10 cellular contexts compared by ENCODE assay signal in genomic region chr3:125684199-125684598, GRCh38.
A peak's percentile ranks its signal among the peaks of the same experiment; 100 is the strongest.
DNase-seq lines count a peak whose midpoint lies in the region; FAIRE-seq and TF ChIP-seq lines count a peak whose summit lies in the region.
"Had no signal": no experiment of that assay in that cellular context is flagged by ENCODE, and none has a peak within 500 bp of the region (broad histone marks: within the 10 kb centered on the region; RNA-seq: fewer than 3 reads in every experiment).

No MANE protein-coding gene starts in this region.

- no peak overlapping the region for H2BK15ac ChIP-seq in mesenchymal stem cell (ENCODE audit: low read depth, poor library complexity, severe bottlenecking)

- no peak overlapping the region for H2AK5ac ChIP-seq in mesenchymal stem cell (ENCODE audit: low read length, severe bottlenecking)

- H3K4me3 ChIP-seq in KMS-11 (IDR thresholded peaks at IDR 0.05; ENCODE audit: insufficient read depth, low read depth, low read length) = no peak overlapping the region
- H3K4me3 ChIP-seq in choroid plexus epithelial cell (ENCODE audit: low read depth, low read length) = no peak overlapping the region
- no peak overlapping the region for H3K4me3 ChIP-seq in mesenchymal stem cell (ENCODE audit: insufficient read depth in 1 of 2, low read depth in 1 of 2, low read length in 2 of 2)
- H3K4me3 ChIP-seq: body of pancreas had no signal

- H3K27ac ChIP-seq in KMS-11 = no peak overlapping the region
- H3K27ac ChIP-seq in mesenchymal stem cell (ENCODE audit: low read length, poor library complexity, severe bottlenecking) = no peak overlapping the region
- H3K27ac ChIP-seq: body of pancreas, VCaP had no signal

- no peak for FAIRE-seq in D721Med (lab: Jason Lieb, UNC)

- no peaks in the 10 kb centered on the region for H3K79me1 ChIP-seq in mesenchymal stem cell (replicated peaks; ENCODE audit: low read length, poor library complexity, severe bottlenecking)

- H2BK5ac ChIP-seq in mesenchymal stem cell (ENCODE audit: low read depth, low read length, poor library complexity, severe bottlenecking) = no peak overlapping the region

- H2AFZ ChIP-seq in KMS-11 (ENCODE audit: low read depth) = no peak overlapping the region
- H2AFZ ChIP-seq in mesenchymal stem cell (ENCODE audit: low read depth, low read length) = no peak overlapping the region

- no peak overlapping the region for H3K23ac ChIP-seq in mesenchymal stem cell (ENCODE audit: low read length in 2 of 2)

- H3K36me3 ChIP-seq in KMS-11 (ENCODE audit: insufficient read depth) (no peaks in the 10 kb centered on the region), mesenchymal stem cell (ENCODE audit: control insufficient read depth in 1 of 2, insufficient read depth in 2 of 2, low read depth in 1 of 2, low read length in 2 of 2) (no peaks in the 10 kb centered on the region)

- H3K9me3 ChIP-seq in mesenchymal stem cell (ENCODE audit: control insufficient read depth, low read length) = no peaks in the 10 kb centered on the region
- H3K9me3 ChIP-seq: body of pancreas had no signal

- no peaks in the 10 kb centered on the region for H4K20me1 ChIP-seq in KMS-11 (ENCODE audit: insufficient read depth)

- no peaks in the 10 kb centered on the region for H3K27me3 ChIP-seq in KMS-11 (ENCODE audit: insufficient read depth, low read depth)
- no peaks in the 10 kb centered on the region for H3K27me3 ChIP-seq in mesenchymal stem cell (ENCODE audit: control insufficient read depth in 1 of 2, insufficient read depth in 1 of 2, low read length in 2 of 2)
- H3K27me3 ChIP-seq: body of pancreas had no signal

- no peak overlapping the region for H2BK12ac ChIP-seq in mesenchymal stem cell (ENCODE audit: low read length in 2 of 2)

- H4K8ac ChIP-seq in mesenchymal stem cell (ENCODE audit: low read length) = no peak overlapping the region

- H2BK120ac ChIP-seq in mesenchymal stem cell (ENCODE audit: low read depth, low read length) = no peak overlapping the region

- H3K4ac ChIP-seq in mesenchymal stem cell (ENCODE audit: low read depth in 1 of 2, low read length in 2 of 2) = no peak overlapping the region

- TF ChIP-seq CTCF in D721Med (IDR thresholded peaks at IDR 0.05; ENCODE audit: insufficient read depth, missing control alignments) (peak; percentile 16), KMS-11 (conservative IDR thresholded peaks at IDR 0.05; ENCODE audit: low read depth, low read length) (0 out of 2 replicates have a peak, but pooled peaks have one; percentile 18), choroid plexus epithelial cell (conservative IDR thresholded peaks at IDR 0.05; ENCODE audit: low read depth, low read length) (peak; percentile 58)

- no peak overlapping the region for H4K91ac ChIP-seq in mesenchymal stem cell (ENCODE audit: low read length)

- 52% methylated on average over 11 of the region's 11 CpGs for WGBS in mesenchymal stem cell

- H3K4me1 ChIP-seq in KMS-11 (ENCODE audit: low read depth, poor library complexity, severe bottlenecking) (no peaks in the 10 kb centered on the region), mesenchymal stem cell (ENCODE audit: control insufficient read depth, insufficient read depth, low read depth, low read length) (no peaks in the 10 kb centered on the region)
- H3K4me1 ChIP-seq: body of pancreas had no signal

- H3K9ac ChIP-seq in KMS-11 (no peak overlapping the region), mesenchymal stem cell (ENCODE audit: low read length) (no peak overlapping the region)

- no peak overlapping the region for H3K4me2 ChIP-seq in KMS-11
- no peak overlapping the region for H3K4me2 ChIP-seq in mesenchymal stem cell (ENCODE audit: low read length, poor library complexity, severe bottlenecking)

- H3K14ac ChIP-seq in mesenchymal stem cell (ENCODE audit: low read length in 2 of 2) = no peak overlapping the region

- no peak overlapping the region for H3K18ac ChIP-seq in mesenchymal stem cell (ENCODE audit: low read depth in 1 of 2, low read length in 2 of 2)

- no peak for DNase-seq in D721Med (ENCODE audit: insufficient read length, low spot score)
- peak; percentile 33 for DNase-seq in choroid plexus epithelial cell (ENCODE audit: low read depth)
- DNase-seq in mesenchymal stem cell = peak; percentile 4
- DNase-seq in kidney tubule cell (ENCODE audit: low spot score) = no peak
- no peak for DNase-seq in glomerular visceral epithelial cell (ENCODE audit: extremely low spot score)
- no peak for DNase-seq in NCI-H446 treated with DMSO at 0.1 percent for 48 hours (lab: John Stamatoyannopoulos, UW)
- no peak for DNase-seq in Ammon's horn (ENCODE audit: low spot score)

- no peaks in the 10 kb centered on the region for H3K79me2 ChIP-seq in KMS-11 (ENCODE audit: insufficient read depth, low read depth)

Comparison
In these comparisons a context has a peak if more than half of its experiments do, and no peak if none do; other contexts are left out.
1. DNase-seq: peak in choroid plexus epithelial cell (single experiment) and mesenchymal stem cell (single experiment); none in D721Med (single experiment), kidney tubule cell (single experiment), glomerular visceral epithelial cell (single experiment), NCI-H446 treated with DMSO at 0.1 percent for 48 hours (single experiment) and Ammon's horn (single experiment).
2. Peak in every context shown above with its lines, with median percentiles within 50 percentile points of each other: CTCF ChIP-seq.